ENCODE assay signal across 1 cellular context in genomic region chr2:31888550-31888949, GRCh38.
TF ChIP-seq lines count a peak whose summit lies in the region.

No MANE protein-coding gene starts in this region.

TF ChIP-seq in WTC11, 78 proteins besides CTCF, POLR2A, EP300 and RAD21 (continued from another document):
- TF ChIP-seq, protein P1, sequence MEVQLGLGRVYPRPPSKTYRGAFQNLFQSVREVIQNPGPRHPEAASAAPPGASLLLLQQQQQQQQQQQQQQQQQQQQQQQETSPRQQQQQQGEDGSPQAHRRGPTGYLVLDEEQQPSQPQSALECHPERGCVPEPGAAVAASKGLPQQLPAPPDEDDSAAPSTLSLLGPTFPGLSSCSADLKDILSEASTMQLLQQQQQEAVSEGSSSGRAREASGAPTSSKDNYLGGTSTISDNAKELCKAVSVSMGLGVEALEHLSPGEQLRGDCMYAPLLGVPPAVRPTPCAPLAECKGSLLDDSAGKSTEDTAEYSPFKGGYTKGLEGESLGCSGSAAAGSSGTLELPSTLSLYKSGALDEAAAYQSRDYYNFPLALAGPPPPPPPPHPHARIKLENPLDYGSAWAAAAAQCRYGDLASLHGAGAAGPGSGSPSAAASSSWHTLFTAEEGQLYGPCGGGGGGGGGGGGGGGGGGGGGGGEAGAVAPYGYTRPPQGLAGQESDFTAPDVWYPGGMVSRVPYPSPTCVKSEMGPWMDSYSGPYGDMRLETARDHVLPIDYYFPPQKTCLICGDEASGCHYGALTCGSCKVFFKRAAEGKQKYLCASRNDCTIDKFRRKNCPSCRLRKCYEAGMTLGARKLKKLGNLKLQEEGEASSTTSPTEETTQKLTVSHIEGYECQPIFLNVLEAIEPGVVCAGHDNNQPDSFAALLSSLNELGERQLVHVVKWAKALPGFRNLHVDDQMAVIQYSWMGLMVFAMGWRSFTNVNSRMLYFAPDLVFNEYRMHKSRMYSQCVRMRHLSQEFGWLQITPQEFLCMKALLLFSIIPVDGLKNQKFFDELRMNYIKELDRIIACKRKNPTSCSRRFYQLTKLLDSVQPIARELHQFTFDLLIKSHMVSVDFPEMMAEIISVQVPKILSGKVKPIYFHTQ (CRISPR knock-in tag; IDR thresholded peaks at IDR 0.05) = no peak
- TF ChIP-seq NR1H2 (CRISPR knock-in tag; IDR thresholded peaks at IDR 0.05) (no peak), SMAD4 (CRISPR knock-in tag; IDR thresholded peaks at IDR 0.05) (no peak)
